In the genomic region with DNA sequence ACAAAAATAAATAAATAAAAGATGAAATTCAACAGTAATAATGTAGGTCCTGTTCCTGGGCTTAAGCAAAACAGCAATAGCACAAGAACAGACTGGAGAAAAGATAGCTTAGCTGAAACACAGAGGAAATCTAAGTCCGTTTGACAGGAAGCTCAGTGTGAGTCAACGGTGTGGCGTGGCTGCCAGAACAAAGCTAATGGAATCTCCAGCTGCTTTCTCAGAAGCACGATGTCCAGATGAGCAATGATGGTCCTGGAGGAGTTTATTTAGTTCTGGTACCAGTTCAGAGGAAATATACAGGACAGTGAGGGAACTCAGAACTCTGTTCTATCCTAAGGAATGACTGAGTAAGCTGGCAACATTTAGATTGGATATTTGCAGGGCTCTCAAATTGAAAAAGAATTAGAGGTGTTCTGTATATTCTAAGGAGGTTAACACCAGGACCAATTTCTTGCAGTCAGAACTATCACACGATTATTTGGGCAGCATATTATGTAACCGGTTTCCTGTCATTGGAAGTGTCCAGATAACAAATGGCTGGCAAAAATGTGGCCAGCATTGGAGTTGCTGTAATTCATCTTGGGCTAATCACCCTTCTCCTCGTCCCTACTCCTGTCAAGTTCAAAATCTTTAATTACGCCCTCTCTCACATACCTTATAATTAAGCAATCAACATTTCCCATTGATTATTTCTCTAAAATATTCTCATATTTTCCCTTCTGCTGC, we compare ENCODE assay signal across 8 cellular contexts. TPM values are rescaled to one million over a fixed set of nuclear protein-coding genes. Genes with fewer than 3 reads are reported as not detected.
DNase-seq lines count a peak whose midpoint lies in the region; ATAC-seq and TF ChIP-seq lines count a peak whose summit lies in the region.

No MANE protein-coding gene starts in this region.

- no peaks in the 10 kb centered on the region for H3K27me3 ChIP-seq in suprapubic skin

- peak; percentile 42 for DNase-seq in GM04504 (ENCODE audit: low read depth)
- peak; percentile 75 for DNase-seq in RPMI7951 (ENCODE audit: low read depth)
- DNase-seq in sciatic nerve (ENCODE audit: low spot score) = no peak
- no peak for DNase-seq in NCI-H2081 (lab: John Stamatoyannopoulos, UW)
- no peak for DNase-seq in suprapubic skin (ENCODE audit: low spot score in 2 of 2)
- DNase-seq in NCI-H187 (lab: John Stamatoyannopoulos, UW) = no peak

- no peak for TF ChIP-seq POLR2A in suprapubic skin (IDR thresholded peaks at IDR 0.05)

- H3K4me1 ChIP-seq in suprapubic skin = peaks cover 24% of the 10 kb centered on the region

- H3K9me3 ChIP-seq in suprapubic skin = no peaks in the 10 kb centered on the region

- H3K27ac ChIP-seq in suprapubic skin = no peak overlapping the region

- TF ChIP-seq CTCF in suprapubic skin (IDR thresholded peaks at IDR 0.05) = no peak

- WGBS in suprapubic skin = 48% methylated on average over 8 of the region's 8 CpGs

- intact Hi-C loops in sciatic nerve (cut with DNase I) = no loop called here

- no peak overlapping the region for H3K4me3 ChIP-seq in suprapubic skin

- ATAC-seq in esophagus mucosa (peak; percentile 55), sciatic nerve (peak; percentile 60), HG03108 (IDR thresholded peaks at IDR 0.05; ENCODE audit: unreplicated experiment) (no peak)

- TF ChIP-seq EP300 in suprapubic skin (IDR thresholded peaks at IDR 0.05) = no peak

- H3K36me3 ChIP-seq in suprapubic skin = no peaks in the 10 kb centered on the region

RNA-seq across cellular contexts. Expression of a gene that starts 12.7 kb away (rescaled TPM):
- under 0.01 and 0.24 TPM in 2 replicates for total RNA-seq in RPMI7951 (2014; rRNA removed; shearing (Covaris generic))
- total RNA-seq in esophagus mucosa (0.52 TPM), sciatic nerve (7.6 TPM), suprapubic skin (1 to 10 TPM in 2 of 4 donors, under 1 TPM in 2; 0.65 to 2.7 (median 1.6) TPM)

RNA-seq across cellular contexts. Expression of a gene that starts 24.5 kb away (rescaled TPM):
- 27.9 and 29.7 TPM in 2 replicates for total RNA-seq in RPMI7951 (2014; rRNA removed; shearing (Covaris generic))
- 44.8 TPM for total RNA-seq in esophagus mucosa
- total RNA-seq in sciatic nerve = 27.9 TPM
- 10 to 100 TPM; 38.1 to 60.6 (median 42.9) TPM for total RNA-seq in suprapubic skin

Comparison
In these comparisons a context has a peak if more than half of its experiments do, and no peak if none do; other contexts are left out.
1. DNase-seq: peak in GM04504 (single experiment) and RPMI7951 (single experiment); none in sciatic nerve (single experiment), NCI-H2081 (0 of 2), suprapubic skin (0 of 2) and NCI-H187 (0 of 2).